1 cellular context compared by ENCODE assay signal in the genomic region with DNA sequence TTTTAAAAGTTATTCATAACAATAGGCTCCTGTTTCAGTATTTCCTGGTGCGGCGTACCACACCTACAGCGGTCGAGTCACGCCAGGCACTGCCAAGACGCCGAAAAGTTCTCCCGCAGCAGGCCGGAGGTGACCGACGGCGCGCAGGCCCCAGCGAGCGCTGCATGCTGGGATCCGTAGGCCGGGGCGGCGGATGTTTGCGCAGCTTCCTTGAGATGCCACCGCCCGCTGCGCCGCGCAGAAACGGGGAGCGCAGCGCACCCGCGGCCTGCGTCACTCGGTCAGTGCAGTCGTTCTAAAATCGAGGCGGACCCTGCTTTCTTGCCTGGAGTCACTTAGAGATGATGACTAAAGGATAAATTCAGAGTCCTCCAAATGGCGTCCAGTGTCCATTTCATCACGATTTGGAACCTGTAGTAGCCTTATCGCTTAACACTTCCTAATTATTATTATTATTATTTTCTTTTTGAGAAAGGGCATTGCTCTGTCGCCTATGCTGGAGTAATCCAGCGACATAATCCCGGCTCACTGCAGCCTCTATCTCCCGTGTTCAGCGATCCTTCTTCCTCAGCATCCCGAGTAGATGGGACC.
A peak's percentile ranks its signal among the peaks of the same experiment; 100 is the strongest.
TF ChIP-seq lines count a peak whose summit lies in the region.

No MANE protein-coding gene starts in this region.

TF ChIP-seq in PFSK-1, 5 proteins besides CTCF, POLR2A, EP300 and RAD21:
- TF ChIP-seq, protein P1, sequence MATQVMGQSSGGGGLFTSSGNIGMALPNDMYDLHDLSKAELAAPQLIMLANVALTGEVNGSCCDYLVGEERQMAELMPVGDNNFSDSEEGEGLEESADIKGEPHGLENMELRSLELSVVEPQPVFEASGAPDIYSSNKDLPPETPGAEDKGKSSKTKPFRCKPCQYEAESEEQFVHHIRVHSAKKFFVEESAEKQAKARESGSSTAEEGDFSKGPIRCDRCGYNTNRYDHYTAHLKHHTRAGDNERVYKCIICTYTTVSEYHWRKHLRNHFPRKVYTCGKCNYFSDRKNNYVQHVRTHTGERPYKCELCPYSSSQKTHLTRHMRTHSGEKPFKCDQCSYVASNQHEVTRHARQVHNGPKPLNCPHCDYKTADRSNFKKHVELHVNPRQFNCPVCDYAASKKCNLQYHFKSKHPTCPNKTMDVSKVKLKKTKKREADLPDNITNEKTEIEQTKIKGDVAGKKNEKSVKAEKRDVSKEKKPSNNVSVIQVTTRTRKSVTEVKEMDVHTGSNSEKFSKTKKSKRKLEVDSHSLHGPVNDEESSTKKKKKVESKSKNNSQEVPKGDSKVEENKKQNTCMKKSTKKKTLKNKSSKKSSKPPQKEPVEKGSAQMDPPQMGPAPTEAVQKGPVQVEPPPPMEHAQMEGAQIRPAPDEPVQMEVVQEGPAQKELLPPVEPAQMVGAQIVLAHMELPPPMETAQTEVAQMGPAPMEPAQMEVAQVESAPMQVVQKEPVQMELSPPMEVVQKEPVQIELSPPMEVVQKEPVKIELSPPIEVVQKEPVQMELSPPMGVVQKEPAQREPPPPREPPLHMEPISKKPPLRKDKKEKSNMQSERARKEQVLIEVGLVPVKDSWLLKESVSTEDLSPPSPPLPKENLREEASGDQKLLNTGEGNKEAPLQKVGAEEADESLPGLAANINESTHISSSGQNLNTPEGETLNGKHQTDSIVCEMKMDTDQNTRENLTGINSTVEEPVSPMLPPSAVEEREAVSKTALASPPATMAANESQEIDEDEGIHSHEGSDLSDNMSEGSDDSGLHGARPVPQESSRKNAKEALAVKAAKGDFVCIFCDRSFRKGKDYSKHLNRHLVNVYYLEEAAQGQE (IDR thresholded peaks at IDR 0.05; ENCODE audit: insufficient read depth in 1 of 2, low read depth in 2 of 2, low read length in 2 of 2): no peak
- TF ChIP-seq TAF1 (IDR thresholded peaks at IDR 0.05; ENCODE audit: borderline replicate concordance, insufficient read depth, low read length) (0 out of 2 replicates have a peak, but pooled peaks have one; percentile 29), SIN3A (IDR thresholded peaks at IDR 0.05; ENCODE audit: borderline replicate concordance, insufficient read depth, low read length) (no peak), POLR2AphosphoS5 (IDR thresholded peaks at IDR 0.05; ENCODE audit: low read depth, low read length) (peak; percentile 79), FOXP2 (optimal IDR thresholded peaks at IDR 0.05; ENCODE audit: borderline replicate concordance, extremely low read depth, extremely low read length, insufficient read depth) (peak; percentile 88)
